Comparison of ENCODE assay signal across 1 cellular context in the genomic region with DNA sequence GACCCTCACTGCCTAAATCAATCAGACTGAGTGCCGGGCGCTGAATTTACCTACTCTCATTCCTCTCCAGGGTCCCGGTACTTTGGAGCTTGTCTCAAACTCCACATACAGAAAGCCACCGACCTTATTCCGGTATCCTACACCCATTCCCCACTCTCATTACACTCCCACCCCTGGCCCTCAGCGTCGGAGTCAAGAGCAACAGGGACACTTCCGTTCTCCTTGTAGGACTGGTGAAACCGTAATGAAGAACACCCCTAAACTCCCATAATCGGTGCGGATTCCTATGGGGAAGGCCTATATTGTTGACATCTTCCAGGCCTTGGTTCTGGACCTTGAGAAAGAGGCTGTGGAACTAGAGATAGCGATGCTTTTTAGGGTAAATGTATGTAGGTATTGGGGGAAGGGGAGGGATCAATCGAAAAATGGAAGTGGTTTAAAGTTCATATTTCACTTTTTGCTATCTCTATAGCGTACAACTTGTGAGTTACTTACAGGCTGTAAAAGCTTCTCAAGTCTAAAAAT.
TF ChIP-seq lines count a peak whose summit lies in the region.

No MANE protein-coding gene starts in this region.

TF ChIP-seq in HCT116, 20 proteins besides CTCF, POLR2A, EP300 and RAD21 (continued from another document):
- TF ChIP-seq, protein P1, sequence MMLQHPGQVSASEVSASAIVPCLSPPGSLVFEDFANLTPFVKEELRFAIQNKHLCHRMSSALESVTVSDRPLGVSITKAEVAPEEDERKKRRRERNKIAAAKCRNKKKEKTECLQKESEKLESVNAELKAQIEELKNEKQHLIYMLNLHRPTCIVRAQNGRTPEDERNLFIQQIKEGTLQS (IDR thresholded peaks at IDR 0.05), result no peak
